Comparison of ENCODE assay signal across 10 cellular contexts in the genomic region with DNA sequence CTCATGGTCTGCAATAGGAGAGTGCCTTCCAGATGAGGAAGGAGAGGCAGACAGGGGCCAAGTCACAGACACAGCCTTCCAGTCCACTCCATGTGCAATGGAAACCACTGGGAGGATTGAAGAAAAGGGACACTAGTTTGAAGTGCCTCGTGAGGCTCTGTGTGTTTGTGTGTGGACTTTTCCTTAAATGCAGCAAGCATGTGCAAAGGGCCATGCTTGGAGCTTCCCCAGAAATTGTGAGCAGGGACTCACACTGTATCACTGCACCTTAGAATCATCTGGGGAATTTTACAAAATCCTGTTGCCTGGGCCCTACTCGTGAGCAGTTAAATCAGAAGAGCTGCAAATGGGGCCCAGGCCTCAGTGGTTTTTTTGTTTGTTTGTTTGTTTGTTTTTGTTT.
DNase-seq lines count a peak whose midpoint lies in the region; ATAC-seq, FAIRE-seq and TF ChIP-seq lines count a peak whose summit lies in the region.
"Had no signal": no experiment of that assay in that cellular context is flagged by ENCODE, and none has a peak within 500 bp of the region (broad histone marks: within the 10 kb centered on the region; RNA-seq: fewer than 3 reads in every experiment).

No MANE protein-coding gene starts in this region.

- peak; percentile 31 for DNase-seq in activated CD8-positive, alpha-beta memory T cell treated with anti-CD3 and anti-CD28 coated beads, Interleukin-2, amount 10 ng/mL, durations not matched to agents 7 days and 5 days
- no peak for DNase-seq in activated CD8-positive, alpha-beta memory T cell treated with anti-CD3 and anti-CD28 coated beads, Interleukin-2, amount 50 U/mL, for 4 hours
- DNase-seq in bronchial epithelial cell (ENCODE audit: low read depth), result no peak
- no peak for DNase-seq in T-helper 2 cell treated with Interferon-gamma antibody and Interleukin-4, amounts not matched to agents 5 μg/mL and 100 μg/mL, for 36 hours (ENCODE audit: low spot score)

- no peaks in the 10 kb centered on the region for H3K36me3 Mint-ChIP-seq in activated CD8-positive, alpha-beta memory T cell treated with anti-CD3 and anti-CD28 coated beads, Interleukin-2, amount 10 ng/mL, durations not matched to agents 7 days and 5 days
- H3K36me3 Mint-ChIP-seq in T-helper 2 cell treated with Interferon-gamma antibody and Interleukin-4, amounts not matched to agents 5 μg/mL and 100 μg/mL, for 36 hours (ENCODE audit: low read depth), result no peaks in the 10 kb centered on the region
- H3K36me3 Mint-ChIP-seq: CD8-positive, alpha-beta T cell had no signal

- H3K4me1 Mint-ChIP-seq in activated CD8-positive, alpha-beta memory T cell treated with anti-CD3 and anti-CD28 coated beads, Interleukin-2, amount 10 ng/mL, durations not matched to agents 7 days and 5 days, result no peaks in the 10 kb centered on the region
- H3K4me1 Mint-ChIP-seq in T-helper 2 cell treated with Interferon-gamma antibody and Interleukin-4, amounts not matched to agents 5 μg/mL and 100 μg/mL, for 36 hours (ENCODE audit: low read depth), result no peaks in the 10 kb centered on the region
- H3K4me1 Mint-ChIP-seq: B cell had no signal

- TF ChIP-seq CTCF in bronchial epithelial cell (IDR thresholded peaks at IDR 0.05; ENCODE audit: insufficient read depth, low read length, severe bottlenecking), result no peak

- FAIRE-seq in bronchial epithelial cell (lab: Jason Lieb, UNC), result peak; percentile 43

- CTCF ChIA-PET in activated CD8-positive, alpha-beta memory T cell treated with anti-CD3 and anti-CD28 coated beads, Interleukin-2, amount 10 ng/mL, durations not matched to agents 7 days and 5 days (lab: Charles Lee), result interaction anchor here (1.0 to 2.0 kb wide), 2 partner anchors 321 to 326 kb away, joined by 3 to 7 read pairs; partner anchors contain the start of gene FAHD2A

- no peaks in the 10 kb centered on the region for H3K27me3 ChIP-seq in bronchial epithelial cell (ENCODE audit: control insufficient read depth, insufficient read depth, low read length)
- H3K27me3 ChIP-seq: BLaER1 treated with 17β-estradiol and CSF1 and Interleukin-3, amounts not matched to agents 10 nM and 100 nM had no signal

- H3K9me3 Mint-ChIP-seq in activated CD8-positive, alpha-beta memory T cell treated with anti-CD3 and anti-CD28 coated beads, Interleukin-2, amount 10 ng/mL, durations not matched to agents 7 days and 5 days (ENCODE audit: low read depth), result no peaks in the 10 kb centered on the region
- H3K9me3 Mint-ChIP-seq in T-helper 2 cell treated with Interferon-gamma antibody and Interleukin-4, amounts not matched to agents 5 μg/mL and 100 μg/mL, for 36 hours, result no peaks in the 10 kb centered on the region
- H3K9me3 Mint-ChIP-seq: CD4-positive, alpha-beta T cell; CD8-positive, alpha-beta T cell had no signal

- no peak overlapping the region for H3K27ac Mint-ChIP-seq in activated CD8-positive, alpha-beta memory T cell treated with anti-CD3 and anti-CD28 coated beads, Interleukin-2, amount 10 ng/mL, durations not matched to agents 7 days and 5 days
- no peak overlapping the region for H3K27ac Mint-ChIP-seq in T-helper 2 cell treated with Interferon-gamma antibody and Interleukin-4, amounts not matched to agents 5 μg/mL and 100 μg/mL, for 36 hours
- H3K27ac Mint-ChIP-seq: B cell; CD4-positive, alpha-beta T cell; CD8-positive, alpha-beta T cell had no signal

- H3K4me3 ChIP-seq in bronchial epithelial cell (ENCODE audit: low read depth, low read length), result no peak overlapping the region
- H3K4me3 ChIP-seq: A549; BLaER1 treated with 17β-estradiol and CSF1 and Interleukin-3, amounts not matched to agents 10 nM and 100 nM had no signal

- H3K36me3 ChIP-seq in bronchial epithelial cell (ENCODE audit: control insufficient read depth, insufficient read depth, low read length), result no peaks in the 10 kb centered on the region
- H3K36me3 ChIP-seq: BLaER1 treated with 17β-estradiol and CSF1 and Interleukin-3, amounts not matched to agents 10 nM and 100 nM had no signal

- H3K4me3 Mint-ChIP-seq in activated CD8-positive, alpha-beta memory T cell treated with anti-CD3 and anti-CD28 coated beads, Interleukin-2, amount 10 ng/mL, durations not matched to agents 7 days and 5 days, result no peak overlapping the region
- H3K4me3 Mint-ChIP-seq in T-helper 2 cell treated with Interferon-gamma antibody and Interleukin-4, amounts not matched to agents 5 μg/mL and 100 μg/mL, for 36 hours, result no peak overlapping the region
- H3K4me3 Mint-ChIP-seq: B cell; CD4-positive, alpha-beta T cell; CD8-positive, alpha-beta T cell had no signal

- ATAC-seq in activated CD8-positive, alpha-beta memory T cell treated with anti-CD3 and anti-CD28 coated beads, Interleukin-2, amount 10 ng/mL, durations not matched to agents 7 days and 5 days, result no peak
- ATAC-seq in HG03097 (IDR thresholded peaks at IDR 0.05; ENCODE audit: low FRiP score, unreplicated experiment), result no peak
- ATAC-seq: CD8-positive, alpha-beta T cell had no signal

- peaks cover 15% of the 10 kb centered on the region for H3K27me3 Mint-ChIP-seq in activated CD8-positive, alpha-beta memory T cell treated with anti-CD3 and anti-CD28 coated beads, Interleukin-2, amount 10 ng/mL, durations not matched to agents 7 days and 5 days
- H3K27me3 Mint-ChIP-seq in T-helper 2 cell treated with Interferon-gamma antibody and Interleukin-4, amounts not matched to agents 5 μg/mL and 100 μg/mL, for 36 hours (ENCODE audit: low read depth), result peaks cover 16% of the 10 kb centered on the region
